ENCODE assay signal across 9 cellular contexts in the genomic region with DNA sequence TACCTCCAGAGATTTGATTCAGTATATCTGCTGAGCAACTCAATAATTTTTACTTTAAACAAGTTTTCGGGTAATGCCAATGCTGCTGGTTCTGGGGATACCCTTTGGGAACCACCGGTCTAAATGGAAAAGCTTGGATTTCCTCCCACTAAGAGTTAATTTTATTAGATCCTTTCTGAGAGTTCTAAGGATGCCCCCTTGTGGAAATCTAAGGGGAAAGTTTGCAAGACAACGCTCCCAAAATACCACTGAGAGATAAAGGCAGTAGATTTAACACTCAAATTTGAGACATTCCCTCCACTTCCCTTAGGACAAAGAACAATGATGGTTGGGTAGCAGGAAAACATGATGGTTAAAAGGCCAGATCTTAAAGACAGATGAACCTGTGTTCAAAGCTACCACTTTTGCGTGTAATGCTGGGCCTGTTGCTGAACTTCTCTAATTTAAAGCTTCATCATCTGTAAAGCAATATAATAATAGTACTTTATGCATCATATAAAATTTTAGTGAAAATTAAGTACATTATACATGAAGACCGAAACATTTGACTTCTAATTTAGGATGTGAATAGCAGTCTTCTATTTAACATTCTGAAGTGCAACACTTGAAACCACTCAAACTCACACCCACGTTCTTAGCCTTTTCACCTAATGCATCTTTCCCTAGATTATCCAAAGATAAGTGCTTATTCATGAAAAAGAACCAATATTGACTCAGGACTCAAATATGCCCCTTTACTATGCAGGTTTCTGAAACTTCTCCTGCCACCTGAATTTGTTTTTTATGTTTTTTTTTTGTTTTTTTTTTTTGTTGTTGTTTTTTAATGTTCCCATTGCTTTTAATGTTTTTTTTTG.
DNase-seq lines count a peak whose midpoint lies in the region; ATAC-seq and TF ChIP-seq lines count a peak whose summit lies in the region.
"Had no signal": no experiment of that assay in that cellular context is flagged by ENCODE, and none has a peak within 500 bp of the region (broad histone marks: within the 10 kb centered on the region; RNA-seq: fewer than 3 reads in every experiment).

No MANE protein-coding gene starts in this region.

- H3K27ac Mint-ChIP-seq in Calu3 (ENCODE audit: unreplicated experiment), result no peak overlapping the region

- no peak overlapping the region for H3K4me3 ChIP-seq in WERI-Rb-1 (ENCODE audit: low read depth, low read length)

- H3K27ac ChIP-seq in WERI-Rb-1, result no peak overlapping the region

- CTCF ChIA-PET in Calu3 (lab: Charles Lee), result interaction anchor here (0.6 to 1.3 kb wide), 3 partner anchors 309 to 1511 kb away, joined by 3 to 5 read pairs (median 3); no protein-coding TSS in a partner anchor

- peaks cover 3% of the 10 kb centered on the region for H3K27me3 ChIP-seq in WERI-Rb-1 (ENCODE audit: insufficient read depth, low read depth, severe bottlenecking)

- BruUV-seq in Calu3 (replicated peaks; lab: Mats Ljungman, UMichigan), result no TSS peak

- H3K36me3 ChIP-seq in WERI-Rb-1, result no peaks in the 10 kb centered on the region

- no peak overlapping the region for H3K4me3 Mint-ChIP-seq in Calu3 (ENCODE audit: low read depth, unreplicated experiment)

- H3K9me3 Mint-ChIP-seq in Calu3 (ENCODE audit: low read depth, unreplicated experiment), result no peaks in the 10 kb centered on the region

- intact Hi-C loops in Calu3 (cut with micrococcal nuclease; ENCODE audit: unreplicated experiment), result loop anchor here (5.0 to 10.0 kb wide), 2 partner anchors 842 to 1274 kb away; no protein-coding TSS in a partner anchor

- TF ChIP-seq CTCF in Calu3 (IDR thresholded peaks at IDR 0.05; ENCODE audit: unreplicated experiment) (peak; percentile 42), WERI-Rb-1 (IDR thresholded peaks at IDR 0.05; ENCODE audit: low read depth, low read length) (0 out of 2 replicates have a peak, but pooled peaks have one; percentile 24)

- DNase-seq in Calu3 (peak; percentile 7), Kasumi-1 (lab: John Stamatoyannopoulos, UW) (peak; percentile 47 to 53), WERI-Rb-1 (no peak), kidney glomerular epithelial cell (lab: John Stamatoyannopoulos, UW) (peak; percentile 30)
- DNase-seq in activated effector memory CD4-positive, alpha-beta T cell treated with anti-CD3 and anti-CD28 coated beads, Interleukin-2, amount 50 U/mL, for 16 hours, result no peak
- no peak for DNase-seq in stimulated activated naive CD4-positive, alpha-beta T cell treated with Interleukin-2 at 50 U/mL for 16 hours (lab: John Stamatoyannopoulos, UW)
- DNase-seq: activated T-cell treated with anti-CD3 and anti-CD28 coated beads, Interleukin-2, amount 50 U/mL, for 48 hours had no signal

- ATAC-seq in GM19467 (IDR thresholded peaks at IDR 0.05; ENCODE audit: unreplicated experiment) (no peak), HG03439 (IDR thresholded peaks at IDR 0.05; ENCODE audit: unreplicated experiment) (no peak)

- H3K9me3 ChIP-seq in WERI-Rb-1 (ENCODE audit: severe bottlenecking), result no peaks in the 10 kb centered on the region

- no peaks in the 10 kb centered on the region for H3K27me3 Mint-ChIP-seq in Calu3 (ENCODE audit: unreplicated experiment)

- H3K36me3 Mint-ChIP-seq in Calu3 (ENCODE audit: insufficient read depth, unreplicated experiment), result no peaks in the 10 kb centered on the region

- H3K4me1 Mint-ChIP-seq in Calu3 (ENCODE audit: low read depth, unreplicated experiment), result no peaks in the 10 kb centered on the region

Comparison
In these comparisons a context has a peak if more than half of its experiments do, and no peak if none do; other contexts are left out.
1. DNase-seq: peak in Calu3 (single experiment), Kasumi-1 (2 of 2) and kidney glomerular epithelial cell (single experiment); none in WERI-Rb-1 (single experiment), activated effector memory CD4-positive, alpha-beta T cell treated with anti-CD3 and anti-CD28 coated beads, Interleukin-2, amount 50 U/mL, for 16 hours (single experiment) and stimulated activated naive CD4-positive, alpha-beta T cell treated with Interleukin-2 at 50 U/mL for 16 hours (single experiment).